Comparison of ENCODE assay signal across 17 cellular contexts in the genomic region with DNA sequence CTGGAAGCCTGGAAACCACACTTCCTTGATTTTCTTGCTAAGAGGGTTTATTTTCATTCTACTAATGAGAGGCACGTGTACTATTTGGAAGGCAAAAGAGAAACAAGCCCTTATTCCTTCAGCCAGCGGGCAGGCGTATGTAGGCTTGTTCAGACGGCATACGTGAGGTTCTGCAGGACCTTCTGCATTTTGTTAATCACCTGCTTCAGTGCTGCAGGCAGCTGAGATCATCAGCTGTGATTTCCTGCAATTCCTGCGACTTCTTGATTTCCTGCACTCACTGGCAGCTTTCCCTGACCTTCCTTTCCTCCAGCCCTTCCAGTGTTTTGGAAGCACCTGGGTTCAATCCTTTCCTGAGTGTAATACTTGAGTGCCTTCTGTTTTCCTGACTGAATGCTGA. TPM values are rescaled to one million over a fixed set of nuclear protein-coding genes. Genes with fewer than 3 reads are reported as not detected.
A peak's percentile ranks its signal among the peaks of the same experiment; 100 is the strongest.
DNase-seq lines count a peak whose midpoint lies in the region; TF ChIP-seq lines count a peak whose summit lies in the region.
"Had no signal": no experiment of that assay in that cellular context is flagged by ENCODE, and none has a peak within 500 bp of the region (broad histone marks: within the 10 kb centered on the region; RNA-seq: fewer than 3 reads in every experiment).

No MANE protein-coding gene starts in this region.

- H3K4me1 ChIP-seq in HEK293 (ENCODE audit: control insufficient read depth, insufficient read depth, low read length) (no peaks in the 10 kb centered on the region), trophoblast cell (ENCODE audit: control insufficient read depth in 1 of 2, insufficient read depth in 2 of 2, low read length in 2 of 2) (no peaks in the 10 kb centered on the region)
- H3K4me1 ChIP-seq: BE2C had no signal

- H3K23ac ChIP-seq in trophoblast cell (ENCODE audit: low read length), result no peak overlapping the region

- H3K27me3 ChIP-seq in trophoblast cell (ENCODE audit: insufficient read depth, low read length), result no peaks in the 10 kb centered on the region
- H3K27me3 ChIP-seq: BE2C had no signal

- WGBS in trophoblast cell (ENCODE audit: extremely low coverage, insufficient coverage, insufficient read length), result no CpG with 5 or more reads among the region's 6 CpGs

- H3K4ac ChIP-seq in trophoblast cell (ENCODE audit: low read depth, low read length), result no peak overlapping the region

- no peak overlapping the region for H2AK5ac ChIP-seq in trophoblast cell (ENCODE audit: low read length)

- H2BK120ac ChIP-seq in trophoblast cell (ENCODE audit: insufficient read depth, low read length, poor library complexity), result no peak overlapping the region

- no peak overlapping the region for H4K12ac ChIP-seq in trophoblast cell (ENCODE audit: low read depth, low read length)

- H3K79me1 ChIP-seq in trophoblast cell (ENCODE audit: low read length), result no peaks in the 10 kb centered on the region

- peak; percentile 98 for DNase-seq in dermis blood vessel endothelial cell
- DNase-seq in fibroblast of villous mesenchyme (ENCODE audit: low read depth), result peak; percentile 30
- peak; percentile 24 to 62 for DNase-seq in trophoblast cell
- DNase-seq in NOMO-1 (lab: John Stamatoyannopoulos, UW; ENCODE audit: unreplicated experiment in 2 of 2), result no peak
- no peak for DNase-seq in activated CD4-positive, alpha-beta T cell treated with anti-CD3 and anti-CD28 coated beads, Interleukin-2, amount 50 U/mL, for 1 hour
- DNase-seq in CD1c-positive myeloid dendritic cell (ENCODE audit: extremely low spot score), result no peak
- DNase-seq: ACHN; BE2C; CD8-positive, alpha-beta T cell; DMS79 treated with DMSO at 0.1 percent for 48 hours; HCEC 1CT; NCI-H1092; NCI-H2107; NCI-H226; NCI-H526 treated with DMSO at 0.1 percent for 48 hours; PC-3 had no signal

- H3K9ac ChIP-seq in trophoblast cell (ENCODE audit: low read length), result no peak overlapping the region

- H3K36me3 ChIP-seq in HEK293 (ENCODE audit: control insufficient read depth in 2 of 2, insufficient read depth in 1 of 2, low read length in 2 of 2) (peaks cover 2 to 10% of the 10 kb centered on the region in 2 experiments), trophoblast cell (ENCODE audit: control insufficient read depth in 1 of 2, insufficient read depth in 2 of 2, low read length in 2 of 2) (peaks cover 1 to 5% of the 10 kb centered on the region in 2 experiments)
- H3K36me3 ChIP-seq: BE2C had no signal

- H3K79me2 ChIP-seq in trophoblast cell (ENCODE audit: control insufficient read depth, insufficient read depth, low read length, poor library complexity), result no peaks in the 10 kb centered on the region

- no peak overlapping the region for H2AFZ ChIP-seq in trophoblast cell (ENCODE audit: insufficient read depth, low read length, poor library complexity)

- POLR2A ChIA-PET in HEK293 (lab: Yijun Ruan, JAX), result no interaction called here

- H4K91ac ChIP-seq in trophoblast cell (ENCODE audit: low read depth, low read length), result no peak overlapping the region

- TF ChIP-seq CTCF in HEK293 (tag by site-specific recombination; IDR thresholded peaks at IDR 0.05) (no peak), fibroblast of villous mesenchyme (IDR thresholded peaks at IDR 0.05; ENCODE audit: insufficient read depth, low read depth, low read length) (no peak)

- H4K8ac ChIP-seq in trophoblast cell (ENCODE audit: low read depth, low read length), result no peak overlapping the region

- H3K4me2 ChIP-seq in trophoblast cell (ENCODE audit: low read length), result no peak overlapping the region

- CTCF ChIA-PET in HEK293 (lab: Yijun Ruan, JAX), result interaction anchor here (0.6 to 0.9 kb wide), 2 partner anchors 28 to 33 kb away, joined by 4 read pairs; no protein-coding TSS in a partner anchor

- no peak overlapping the region for H3K18ac ChIP-seq in trophoblast cell (ENCODE audit: low read length)

- H2BK12ac ChIP-seq in trophoblast cell (ENCODE audit: low read length), result no peak overlapping the region

- no peaks in the 10 kb centered on the region for H3K9me3 ChIP-seq in HEK293 (ENCODE audit: control insufficient read depth, insufficient read depth, low read depth, low read length)
- H3K9me3 ChIP-seq in trophoblast cell (ENCODE audit: insufficient read depth, low read depth, low read length), result no peaks in the 10 kb centered on the region
- H3K9me3 ChIP-seq: BE2C had no signal

- no peak overlapping the region for H3K14ac ChIP-seq in trophoblast cell (ENCODE audit: low read length)

- no peak overlapping the region for H2BK5ac ChIP-seq in trophoblast cell (ENCODE audit: low read depth, low read length, poor library complexity)

- H3K4me3 ChIP-seq in HEK293 (ENCODE audit: low read depth, low read length) (no peak overlapping the region), fibroblast of villous mesenchyme (ENCODE audit: low read depth, low read length) (no peak overlapping the region), trophoblast cell (ENCODE audit: low read depth, low read length) (no peak overlapping the region)

- H3K27ac ChIP-seq in HEK293 (ENCODE audit: extremely low read depth, low read depth, low read length) (no peak overlapping the region), trophoblast cell (ENCODE audit: low read depth, low read length) (no peak overlapping the region)

TF ChIP-seq in HEK293, 187 proteins besides CTCF, POLR2A, EP300 and RAD21:
- TF ChIP-seq, protein P1, sequence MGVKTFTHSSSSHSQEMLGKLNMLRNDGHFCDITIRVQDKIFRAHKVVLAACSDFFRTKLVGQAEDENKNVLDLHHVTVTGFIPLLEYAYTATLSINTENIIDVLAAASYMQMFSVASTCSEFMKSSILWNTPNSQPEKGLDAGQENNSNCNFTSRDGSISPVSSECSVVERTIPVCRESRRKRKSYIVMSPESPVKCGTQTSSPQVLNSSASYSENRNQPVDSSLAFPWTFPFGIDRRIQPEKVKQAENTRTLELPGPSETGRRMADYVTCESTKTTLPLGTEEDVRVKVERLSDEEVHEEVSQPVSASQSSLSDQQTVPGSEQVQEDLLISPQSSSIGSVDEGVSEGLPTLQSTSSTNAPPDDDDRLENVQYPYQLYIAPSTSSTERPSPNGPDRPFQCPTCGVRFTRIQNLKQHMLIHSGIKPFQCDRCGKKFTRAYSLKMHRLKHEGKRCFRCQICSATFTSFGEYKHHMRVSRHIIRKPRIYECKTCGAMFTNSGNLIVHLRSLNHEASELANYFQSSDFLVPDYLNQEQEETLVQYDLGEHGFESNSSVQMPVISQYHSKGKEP (tag by site-specific recombination; IDR thresholded peaks at IDR 0.05), result peak; percentile 84
- TF ChIP-seq ZNF670 (tag by site-specific recombination; IDR thresholded peaks at IDR 0.05; ENCODE audit: low read depth) (no peak), GLI2 (tag by site-specific recombination; IDR thresholded peaks at IDR 0.05; ENCODE audit: borderline replicate concordance, low read depth) (no peak)

RNA-seq across cellular contexts. Expression of a gene that starts 43.4 kb away (rescaled TPM):
- total RNA-seq in dermis blood vessel endothelial cell (38.0 and 42.4 TPM in 2 replicates), fibroblast of villous mesenchyme (37.4 and 51.8 TPM in 2 replicates)
- polyA plus RNA-seq in trophoblast cell (2013), result 21.3 and 22.6 TPM in 2 replicates

RNA-seq across cellular contexts. Expression of a gene that starts 54.7 kb away (rescaled TPM):
- total RNA-seq in dermis blood vessel endothelial cell (9.9 and 19.9 TPM in 2 replicates), fibroblast of villous mesenchyme (9.9 and 10.0 TPM in 2 replicates)
- 1.8 and 2.0 TPM in 2 replicates for polyA plus RNA-seq in trophoblast cell (2013)

Comparison
In these comparisons a context has a peak if more than half of its experiments do, and no peak if none do; other contexts are left out.
1. DNase-seq: peak in dermis blood vessel endothelial cell (single experiment), fibroblast of villous mesenchyme (single experiment) and trophoblast cell (2 of 2); none in NOMO-1 (0 of 2), activated CD4-positive, alpha-beta T cell treated with anti-CD3 and anti-CD28 coated beads, Interleukin-2, amount 50 U/mL, for 1 hour (single experiment) and CD1c-positive myeloid dendritic cell (single experiment).